Comparison of ENCODE assay signal across 2 cellular contexts in the genomic region with DNA sequence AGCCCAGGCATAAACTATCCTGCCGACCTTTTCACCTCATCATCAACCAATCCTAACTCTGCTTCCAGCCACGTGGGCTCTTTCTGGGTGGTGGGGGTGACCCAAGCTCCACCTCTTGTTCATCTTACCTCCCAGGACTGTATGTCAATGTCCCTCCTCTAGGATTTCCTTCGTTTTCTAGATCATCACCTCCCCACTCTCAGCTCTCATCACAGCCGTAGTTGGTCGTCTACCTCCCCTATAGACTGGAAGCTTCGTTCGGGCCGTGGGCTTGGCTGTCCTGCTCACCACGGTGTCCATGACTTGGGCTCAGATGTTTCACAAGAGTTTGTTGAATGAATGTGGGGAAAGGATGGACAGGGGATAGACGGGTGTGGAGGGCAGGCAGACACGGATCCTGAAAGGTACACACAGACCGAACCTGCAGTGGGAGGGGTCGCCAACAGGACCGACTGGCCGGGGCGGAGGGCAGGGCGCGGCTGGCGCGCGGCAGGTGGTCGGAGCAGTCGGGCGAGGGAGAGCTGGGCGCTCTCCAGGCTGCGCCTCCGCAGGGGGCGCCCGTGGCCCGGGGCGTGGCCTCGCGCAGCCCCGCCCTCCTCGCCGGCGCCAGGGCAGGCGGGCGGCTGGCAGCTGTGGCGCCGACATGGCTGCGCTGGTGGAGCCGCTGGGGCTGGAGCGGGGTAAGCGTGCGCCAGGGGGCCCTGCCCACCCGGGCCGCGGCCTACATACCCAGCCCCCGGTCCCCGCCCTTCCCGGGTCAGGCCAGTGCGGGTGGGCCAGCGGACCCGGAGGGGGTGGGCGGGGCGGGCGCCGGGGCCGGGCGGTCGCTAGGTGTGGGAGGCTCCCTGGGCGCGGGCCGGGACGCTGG.
A peak's percentile ranks its signal among the peaks of the same experiment; 100 is the strongest.
TF ChIP-seq lines count a peak whose summit lies in the region.

A gene with protein sequence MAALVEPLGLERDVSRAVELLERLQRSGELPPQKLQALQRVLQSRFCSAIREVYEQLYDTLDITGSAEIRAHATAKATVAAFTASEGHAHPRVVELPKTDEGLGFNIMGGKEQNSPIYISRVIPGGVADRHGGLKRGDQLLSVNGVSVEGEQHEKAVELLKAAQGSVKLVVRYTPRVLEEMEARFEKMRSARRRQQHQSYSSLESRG (plus strand): TSS at position 609 of the 868 bp plus-strand sequence. CDS start 35 bp downstream, at position 644.

TF ChIP-seq in IMR-90, 13 proteins besides CTCF, POLR2A, EP300 and RAD21:
- peak; percentile 55 for TF ChIP-seq CEBPB (IDR thresholded peaks at IDR 0.05; ENCODE audit: low read depth, low read length)
- no peak for TF ChIP-seq BHLHE40 (IDR thresholded peaks at IDR 0.05; ENCODE audit: low read depth, low read length)
- no peak; the same call in 1 of the 2 replicates for TF ChIP-seq MAZ (IDR thresholded peaks at IDR 0.05; ENCODE audit: borderline replicate concordance, low read depth, low read length)
- no peak for TF ChIP-seq NFE2L2 (IDR thresholded peaks at IDR 0.05; ENCODE audit: low read depth, low read length)
- TF ChIP-seq, protein P1, sequence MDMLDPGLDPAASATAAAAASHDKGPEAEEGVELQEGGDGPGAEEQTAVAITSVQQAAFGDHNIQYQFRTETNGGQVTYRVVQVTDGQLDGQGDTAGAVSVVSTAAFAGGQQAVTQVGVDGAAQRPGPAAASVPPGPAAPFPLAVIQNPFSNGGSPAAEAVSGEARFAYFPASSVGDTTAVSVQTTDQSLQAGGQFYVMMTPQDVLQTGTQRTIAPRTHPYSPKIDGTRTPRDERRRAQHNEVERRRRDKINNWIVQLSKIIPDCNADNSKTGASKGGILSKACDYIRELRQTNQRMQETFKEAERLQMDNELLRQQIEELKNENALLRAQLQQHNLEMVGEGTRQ (IDR thresholded peaks at IDR 0.05; ENCODE audit: low read depth, low read length), result peak; percentile 85
- TF ChIP-seq MAFK (IDR thresholded peaks at IDR 0.05; ENCODE audit: low read depth, low read length), result no peak
- no peak for TF ChIP-seq RFX5 (IDR thresholded peaks at IDR 0.05; ENCODE audit: low read depth, low read length)
- no peak for TF ChIP-seq FOS (IDR thresholded peaks at IDR 0.05; ENCODE audit: low read depth, low read length)
- peak; percentile 53; the same call in 1 of the 2 replicates for TF ChIP-seq MXI1 (IDR thresholded peaks at IDR 0.05; ENCODE audit: borderline replicate concordance, low read depth, low read length)
- TF ChIP-seq CHD1 (IDR thresholded peaks at IDR 0.05; ENCODE audit: low read depth, low read length), result no peak
- peak; percentile 38 for TF ChIP-seq RCOR1 (IDR thresholded peaks at IDR 0.05; ENCODE audit: insufficient replicate concordance, low read length)
- TF ChIP-seq, protein P2, sequence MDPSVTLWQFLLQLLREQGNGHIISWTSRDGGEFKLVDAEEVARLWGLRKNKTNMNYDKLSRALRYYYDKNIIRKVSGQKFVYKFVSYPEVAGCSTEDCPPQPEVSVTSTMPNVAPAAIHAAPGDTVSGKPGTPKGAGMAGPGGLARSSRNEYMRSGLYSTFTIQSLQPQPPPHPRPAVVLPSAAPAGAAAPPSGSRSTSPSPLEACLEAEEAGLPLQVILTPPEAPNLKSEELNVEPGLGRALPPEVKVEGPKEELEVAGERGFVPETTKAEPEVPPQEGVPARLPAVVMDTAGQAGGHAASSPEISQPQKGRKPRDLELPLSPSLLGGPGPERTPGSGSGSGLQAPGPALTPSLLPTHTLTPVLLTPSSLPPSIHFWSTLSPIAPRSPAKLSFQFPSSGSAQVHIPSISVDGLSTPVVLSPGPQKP (IDR thresholded peaks at IDR 0.05; ENCODE audit: borderline replicate concordance, low read depth, low read length), result no peak
- TF ChIP-seq SMC3 (IDR thresholded peaks at IDR 0.05; ENCODE audit: low read depth, low read length), result no peak

TF ChIP-seq in neural cell, 6 proteins besides CTCF, POLR2A, EP300 and RAD21:
- TF ChIP-seq MXI1 (conservative IDR thresholded peaks at IDR 0.05; ENCODE audit: poor library complexity, severe bottlenecking) (peak; percentile 48), POLR2AphosphoS5 (IDR thresholded peaks at IDR 0.05) (peak; percentile 73), SMC3 (conservative IDR thresholded peaks at IDR 0.05; ENCODE audit: poor library complexity) (peak; percentile 44), TAF1 (IDR thresholded peaks at IDR 0.05; ENCODE audit: low read depth) (no peak)
